Comparison of ENCODE assay signal across 1 cellular context in the genomic region with DNA sequence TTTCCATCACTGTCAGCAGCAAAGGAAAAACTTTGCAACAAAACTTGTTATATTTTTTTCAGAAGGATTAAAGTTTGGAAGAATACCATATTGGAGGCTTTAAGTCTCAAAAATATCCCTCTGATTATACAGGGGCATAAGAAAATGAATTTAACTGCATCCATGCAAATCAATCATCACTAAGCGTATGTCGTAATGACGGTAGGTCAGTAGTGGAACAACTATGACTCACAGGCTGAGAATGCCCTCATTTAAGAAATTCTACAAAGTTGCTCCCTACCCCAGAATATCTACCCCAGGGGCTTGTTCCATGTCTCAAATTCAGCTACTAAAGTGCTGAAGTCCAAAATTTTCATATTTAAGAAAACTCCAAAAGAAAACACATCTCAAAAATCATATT.
TF ChIP-seq lines count a peak whose summit lies in the region.

No MANE protein-coding gene starts in this region.

TF ChIP-seq in endothelial cell of umbilical vein, 7 proteins besides CTCF, POLR2A, EP300 and RAD21:
- TF ChIP-seq JUN (IDR thresholded peaks at IDR 0.05; ENCODE audit: borderline replicate concordance, insufficient read depth, insufficient read length, low read depth): peak; percentile 83
- no peak for TF ChIP-seq FOS (IDR thresholded peaks at IDR 0.05; ENCODE audit: borderline replicate concordance, insufficient read depth, low read length)
